1 cellular context compared by ENCODE assay signal in the genomic region with DNA sequence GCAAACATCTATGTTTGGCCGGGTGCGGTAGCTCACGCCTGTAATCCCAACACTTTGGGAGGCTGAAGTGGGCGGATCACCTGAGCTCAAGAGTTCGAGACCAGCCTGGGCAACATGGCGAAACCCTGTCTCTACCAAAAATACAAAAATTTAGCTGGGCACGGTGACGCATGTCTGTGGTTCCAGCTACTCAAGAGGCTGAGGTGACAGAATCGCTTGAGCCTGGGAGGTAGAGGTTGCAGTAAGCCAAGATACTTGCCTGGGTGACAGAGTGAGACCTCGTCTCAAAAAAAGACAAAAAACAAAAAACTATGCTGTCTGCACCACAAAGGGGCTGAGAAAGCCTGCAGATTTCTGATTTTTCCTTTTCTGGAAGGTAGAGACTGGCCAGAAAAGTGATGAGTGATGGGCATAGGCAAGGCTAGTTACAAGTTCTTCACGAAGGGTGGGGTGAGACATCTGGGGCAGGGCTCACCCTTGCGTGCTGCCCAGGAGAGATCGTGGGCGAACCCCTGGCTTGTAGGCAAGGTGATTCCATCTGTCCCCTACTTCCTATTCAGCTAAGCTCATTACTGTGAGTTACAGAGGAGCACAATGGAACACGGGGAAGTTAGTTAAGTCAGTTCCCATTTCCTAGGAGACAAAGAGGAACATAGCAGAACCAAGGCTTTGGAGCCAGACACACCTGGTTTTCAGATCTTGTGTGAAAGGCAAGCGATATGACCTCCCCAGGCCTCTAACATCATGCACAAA.
TF ChIP-seq lines count a peak whose summit lies in the region.

No MANE protein-coding gene starts in this region.

TF ChIP-seq in GM12878, 131 proteins besides CTCF, POLR2A, EP300 and RAD21:
- TF ChIP-seq IKZF1 (conservative IDR thresholded peaks at IDR 0.05) (peak; percentile 23; the same call in 1 of the 2 replicates), SPI1 (IDR thresholded peaks at IDR 0.05; ENCODE audit: borderline replicate concordance, insufficient read depth, low read depth, low read length) (peak; percentile 22; the same call in 1 of the 2 replicates), ZBED1 (IDR thresholded peaks at IDR 0.05; ENCODE audit: borderline replicate concordance) (no peak)
